ENCODE assay signal across 1 cellular context in genomic region chr9:36008774-36009300, GRCh38.
TF ChIP-seq lines count a peak whose summit lies in the region.

No MANE protein-coding gene starts in this region.

TF ChIP-seq in endothelial cell of umbilical vein, 7 proteins besides CTCF, POLR2A, EP300 and RAD21 (continued from another document):
- TF ChIP-seq FOS (IDR thresholded peaks at IDR 0.05; ENCODE audit: borderline replicate concordance, insufficient read depth, low read length), result no peak
